In the genomic region with DNA sequence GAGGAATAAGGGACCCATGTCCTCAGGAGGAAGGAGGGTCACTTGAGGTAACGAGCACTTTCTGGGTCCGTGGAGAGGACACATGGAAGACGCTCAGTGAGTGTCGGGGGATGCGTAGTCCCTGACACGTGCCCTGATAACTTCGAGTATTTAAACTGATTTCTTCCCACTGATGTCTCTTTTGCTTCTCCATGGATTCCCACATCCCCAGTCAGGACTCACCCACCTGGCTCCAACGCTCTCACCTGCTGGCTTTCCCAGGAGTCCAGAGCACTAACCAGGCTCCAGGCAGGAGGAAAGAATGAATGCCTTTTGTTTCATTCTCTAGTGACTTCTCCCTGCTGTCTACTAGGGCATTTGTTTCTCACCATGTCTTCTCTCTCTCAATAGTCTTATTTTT, we compare ENCODE assay signal across 2 cellular contexts.
DNase-seq lines count a peak whose midpoint lies in the region; TF ChIP-seq lines count a peak whose summit lies in the region.
"Not testable (repeated sequence)": the region's sequence is repeated elsewhere in the genome, so short reads cannot be mapped to it uniquely, and the experiment has no call there.

No MANE protein-coding gene starts in this region.

- H3K9ac ChIP-seq in endodermal cell (ENCODE audit: extremely low read depth, low read length, poor library complexity, severe bottlenecking) = not testable (repeated sequence)

- H3K27ac Mint-ChIP-seq in endodermal cell = not testable (repeated sequence)

- intact Hi-C loops in spleen (cut with DNase I; ENCODE audit: low total_unique reads) = not testable (repeated sequence)

- not testable (repeated sequence) for H3K4me3 Mint-ChIP-seq in endodermal cell

- not testable (repeated sequence) for H3K4me1 ChIP-seq in endodermal cell (ENCODE audit: control insufficient read depth, insufficient read depth, low read length); spleen

- H3K4me1 Mint-ChIP-seq in endodermal cell = not testable (repeated sequence)

- not testable (repeated sequence) for H3K9me3 ChIP-seq in endodermal cell (ENCODE audit: control insufficient read depth, low read length); spleen

- not testable (repeated sequence) for TF ChIP-seq CTCF in endodermal cell (conservative IDR thresholded peaks at IDR 0.05); spleen (IDR thresholded peaks at IDR 0.05 in 8 of 11, conservative IDR thresholded peaks at IDR 0.05 in 3 of 11)

- H3K27ac ChIP-seq in endodermal cell (ENCODE audit: low read depth, low read length); spleen: not testable (repeated sequence)

- TF ChIP-seq POLR2A in spleen (IDR thresholded peaks at IDR 0.05) = not testable (repeated sequence)

- DNase-seq in endodermal cell (peak; percentile 13), spleen (peak; percentile 60)

- not testable (repeated sequence) for H3K9me3 Mint-ChIP-seq in endodermal cell

- H3K36me3 ChIP-seq in endodermal cell (ENCODE audit: control insufficient read depth, insufficient read depth, low read length); spleen: not testable (repeated sequence)

- H3K4me3 ChIP-seq in endodermal cell (ENCODE audit: low read length); spleen: not testable (repeated sequence)

- 100% methylated on average over 3 of the region's 8 CpGs; no CpG with 5 or more reads in 1 of the 2 experiments for WGBS in endodermal cell (ENCODE audit: insufficient coverage in 1 of 2, insufficient read length in 1 of 2), 2 experiments
- 92 to 97% (median 92%) methylated on average over 5 to 7 of the region's 8 CpGs; no CpG with 5 or more reads in 2 of the 5 donors for WGBS in spleen, 5 donors

- not testable (repeated sequence) for H3K27me3 Mint-ChIP-seq in endodermal cell (ENCODE audit: insufficient read depth)

- H3K36me3 Mint-ChIP-seq in endodermal cell (ENCODE audit: low read depth) = not testable (repeated sequence)

- H3K27me3 ChIP-seq in endodermal cell (ENCODE audit: control insufficient read depth, insufficient read depth, low read length, poor library complexity, severe bottlenecking); spleen (replicated peaks in 1 of 7): not testable (repeated sequence)
